ENCODE assay signal across 8 cellular contexts in the genomic region with DNA sequence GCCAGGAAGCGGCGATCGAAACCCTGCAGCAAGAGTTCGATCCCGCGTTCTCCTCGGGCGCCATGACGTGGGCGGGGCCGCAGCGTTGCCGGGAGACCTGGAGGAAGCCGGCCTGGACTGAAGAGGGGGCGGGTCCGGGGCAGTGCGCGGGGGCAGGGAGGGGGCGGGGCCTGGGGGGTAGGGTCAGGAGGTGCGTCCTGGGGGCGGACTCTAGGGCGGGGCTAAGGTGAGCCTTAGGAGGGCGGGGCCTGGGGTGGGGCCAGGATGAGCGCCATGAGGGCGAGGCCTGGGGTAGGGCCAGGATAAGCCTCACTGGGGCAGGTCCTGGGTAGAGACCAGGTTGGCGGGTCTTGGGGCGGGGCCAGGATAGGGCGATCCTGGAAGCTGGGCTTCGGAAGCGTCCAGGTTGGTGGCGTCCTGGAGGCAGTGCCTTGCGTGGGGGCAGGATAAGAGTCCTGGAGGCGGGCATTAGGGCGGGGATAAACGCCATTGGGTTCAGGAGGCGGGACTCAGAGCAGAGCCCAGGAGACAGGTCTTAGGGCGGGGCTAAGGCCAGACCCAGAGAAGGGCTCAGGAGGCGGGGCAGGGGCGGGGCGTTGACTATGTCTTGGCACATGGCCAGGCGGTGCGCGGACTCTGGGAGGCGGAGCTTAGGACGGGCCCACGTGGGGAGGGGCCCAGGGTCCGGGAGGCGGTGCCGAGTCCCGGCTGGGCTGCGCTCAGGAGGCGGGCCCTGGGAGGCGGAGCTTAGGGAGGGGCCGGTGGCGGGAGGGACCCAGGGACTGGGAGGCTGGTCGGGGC. TPM values are rescaled to one million over a fixed set of nuclear protein-coding genes. Genes with fewer than 3 reads are reported as not detected.
A peak's percentile ranks its signal among the peaks of the same experiment; 100 is the strongest.
DNase-seq lines count a peak whose midpoint lies in the region; ATAC-seq lines count a peak whose summit lies in the region.
"Not testable (repeated sequence)": the region's sequence is repeated elsewhere in the genome, so short reads cannot be mapped to it uniquely, and the experiment has no call there.

No MANE protein-coding gene starts in this region.

- ATAC-seq in GM21737 (IDR thresholded peaks at IDR 0.05; ENCODE audit: unreplicated experiment) (peak; percentile 98), esophagus mucosa (peak; percentile 100)

- not testable (repeated sequence) for H3K36me3 ChIP-seq in mucosa of stomach (ENCODE audit: control insufficient read depth, insufficient read depth, low read length)

- peak; percentile 61 for DNase-seq in DMS 273 treated with DMSO at 0.1 percent for 48 hours (lab: John Stamatoyannopoulos, UW)
- DNase-seq in Kasumi-1 (lab: John Stamatoyannopoulos, UW) = peak; percentile 45 to 58
- DNase-seq in RKO (ENCODE audit: low spot score) = peak; percentile 91
- DNase-seq in activated T-helper 1 cell treated with Interleukin-2 at 50 U/mL for 16 hours (ENCODE audit: low read depth) = peak; percentile 99
- DNase-seq in stimulated activated CD8-positive, alpha-beta memory T cell treated with anti-CD3 and anti-CD28 coated beads, Interleukin-4, amount 100 ng/mL, for 1 hour (ENCODE audit: low read depth in 2 of 2, low spot score in 1 of 2) = peak; percentile 100

- H3K4me1 ChIP-seq in mucosa of stomach (ENCODE audit: control insufficient read depth, insufficient read depth, low read length) = not testable (repeated sequence)

- not testable (repeated sequence) for H3K27me3 ChIP-seq in mucosa of stomach (ENCODE audit: control insufficient read depth, insufficient read depth, low read length)

- H3K9ac ChIP-seq in mucosa of stomach (ENCODE audit: low read length) = peak overlapping the region; percentile 64

- peak overlapping the region; percentile 31 for H3K4me3 ChIP-seq in mucosa of stomach (ENCODE audit: low read length)

- H3K9me3 ChIP-seq in mucosa of stomach (ENCODE audit: control insufficient read depth, low read length) = not testable (repeated sequence)

RNA-seq across cellular contexts. Expression of gene FAM90A1, which starts 15.7 kb away (rescaled TPM):
- total RNA-seq in esophagus mucosa = 0.16 TPM

Comparison
In these comparisons a context has a peak if more than half of its experiments do, and no peak if none do; other contexts are left out.
1. Peak in every context shown above with its lines: DNase-seq, ATAC-seq and H3K4me3 ChIP-seq.